In genomic region chr10:52318136-52318810, GRCh38 we compare ENCODE assay signal across 15 cellular contexts. TPM values are rescaled to one million over a fixed set of nuclear protein-coding genes. Genes with fewer than 3 reads are reported as not detected.
DNase-seq lines count a peak whose midpoint lies in the region; ATAC-seq and TF ChIP-seq lines count a peak whose summit lies in the region.
"Had no signal": no experiment of that assay in that cellular context is flagged by ENCODE, and none has a peak within 500 bp of the region (broad histone marks: within the 10 kb centered on the region; RNA-seq: fewer than 3 reads in every experiment).

No MANE protein-coding gene starts in this region.

- no peak for TF ChIP-seq RAD21 in HCT116 (IDR thresholded peaks at IDR 0.05; ENCODE audit: low read depth)

- H2AFZ ChIP-seq in HCT116 (ENCODE audit: low read depth, low read length, poor library complexity, severe bottlenecking) = no peak overlapping the region

- peak overlapping the region; percentile 99 for H3K4me2 ChIP-seq in HCT116 (ENCODE audit: low read length)

- RAD21 ChIA-PET in HCT116 (lab: Charles Lee; ENCODE audit: low non-redundant PET in 1 of 2, low total read pairs in 2 of 2, uncharacterized antibody in 2 of 2, unreplicated experiment in 2 of 2) = no interaction called here

- peak; percentile 96 for TF ChIP-seq POLR2A in HCT116 (IDR thresholded peaks at IDR 0.05; ENCODE audit: borderline replicate concordance, extremely low read depth, insufficient read depth, insufficient read length)

- CTCF ChIA-PET in HCT116 (lab: Charles Lee) = interaction anchor here (1.0 to 1.6 kb wide), 5 partner anchors 11 to 248 kb away, joined by 3 to 6 read pairs (median 3); no protein-coding TSS in a partner anchor

- H3K4me3 ChIP-seq in HCT116 (replicated peaks in 1 of 2; ENCODE audit: low read depth in 1 of 2, low read length in 2 of 2) (peak overlapping the region; percentile 21 to 24), brain microvascular endothelial cell (ENCODE audit: low read depth, low read length) (no peak overlapping the region), right cardiac atrium (ENCODE audit: low read length) (no peak overlapping the region)
- H3K4me3 ChIP-seq: body of pancreas, spleen, transverse colon had no signal

- ATAC-seq in HCT116 = peak; percentile 1; the same call in 1 of the 2 replicates
- ATAC-seq in HG02571 (IDR thresholded peaks at IDR 0.05; ENCODE audit: unreplicated experiment) = no peak
- no peak for ATAC-seq in right cardiac atrium
- ATAC-seq in GM21360 (IDR thresholded peaks at IDR 0.05; ENCODE audit: unreplicated experiment) = no peak
- ATAC-seq: body of pancreas had no signal

- TF ChIP-seq CTCF in 22Rv1 (IDR thresholded peaks at IDR 0.05) (no peak), HCT116 (IDR thresholded peaks at IDR 0.05 in 2 of 3, conservative IDR thresholded peaks at IDR 0.05 in 1 of 3; ENCODE audit: borderline replicate concordance in 1 of 3, insufficient read depth in 1 of 3, low read depth in 2 of 3, low read length in 2 of 3) (no peak), brain microvascular endothelial cell (IDR thresholded peaks at IDR 0.05; ENCODE audit: low read depth, low read length, missing control alignments) (no peak)

- H3K4me1 ChIP-seq in HCT116 (ENCODE audit: control insufficient read depth in 1 of 2, insufficient read depth in 2 of 2, low read length in 2 of 2) = peaks cover 49 to 68% of the 10 kb centered on the region in 2 experiments
- H3K4me1 ChIP-seq in right cardiac atrium (ENCODE audit: control insufficient read depth, insufficient read depth, low read length) = no peaks in the 10 kb centered on the region

- DNase-seq in HCT116 (ENCODE audit: low read depth, low spot score) = no peak
- peak; percentile 52 for DNase-seq in brain microvascular endothelial cell
- peak; percentile 18 to 52 for DNase-seq in lung microvascular endothelial cell (ENCODE audit: low read depth in 2 of 2)
- no peak for DNase-seq in right cardiac atrium
- DNase-seq in cortex of kidney (lab: John Stamatoyannopoulos, UW) = no peak
- DNase-seq: activated CD4-positive, alpha-beta T cell treated with anti-CD3 and anti-CD28 coated beads, Interleukin-2, amount 50 U/mL, for 1 hour; body of pancreas; DND-41; spleen; transverse colon had no signal

- H3K9me3 ChIP-seq in HCT116 (ENCODE audit: control insufficient read depth in 1 of 2, insufficient read depth in 1 of 2, low read depth in 1 of 2, low read length in 2 of 2) = no peaks in the 10 kb centered on the region
- H3K9me3 ChIP-seq in right cardiac atrium (ENCODE audit: control insufficient read depth, low read length) = no peaks in the 10 kb centered on the region
- H3K9me3 ChIP-seq: body of pancreas, spleen, transverse colon had no signal

- H3K9me2 ChIP-seq in HCT116 (ENCODE audit: insufficient read depth) = no peaks in the 10 kb centered on the region

- H3K79me2 ChIP-seq in HCT116 (ENCODE audit: insufficient read depth, low read length) = peaks cover 31% of the 10 kb centered on the region

- H3K27ac ChIP-seq in 22Rv1 (peak overlapping the region; percentile 46), HCT116 (ENCODE audit: low read depth, low read length) (peak overlapping the region; percentile 96), brain microvascular endothelial cell (peak overlapping the region; percentile 89), right cardiac atrium (ENCODE audit: low read length) (no peak overlapping the region)
- H3K27ac ChIP-seq: body of pancreas, spleen, transverse colon had no signal

- in situ Hi-C loops in brain microvascular endothelial cell (cut with HindIII; ENCODE audit: low pct_ligation_motif_present, low sequenced_read_pairs) = loop anchor here (25.0 kb wide), 1 partner anchor 244 kb away; no protein-coding TSS in a partner anchor

- H3K9ac ChIP-seq in HCT116 (ENCODE audit: low read length) = peak overlapping the region; percentile 84

- 63% methylated on average over 5 of the region's 5 CpGs for WGBS in right cardiac atrium

- intact Hi-C loops in HCT116 (cut with micrococcal nuclease) = no loop called here
- intact Hi-C loops in right cardiac atrium (cut with DNase I) = loop anchor here in 2 of 4 donors (10.0 kb wide), 1 partner anchor 337 kb away; no protein-coding TSS in a partner anchor

- no peaks in the 10 kb centered on the region for H3K27me3 ChIP-seq in HCT116 (ENCODE audit: insufficient read depth, low read length)
- no peaks in the 10 kb centered on the region for H3K27me3 ChIP-seq in brain microvascular endothelial cell (replicated peaks)
- H3K27me3 ChIP-seq in right cardiac atrium (ENCODE audit: control insufficient read depth, insufficient read depth) = no peaks in the 10 kb centered on the region

- H3K36me3 ChIP-seq in HCT116 (ENCODE audit: control insufficient read depth in 1 of 2, insufficient read depth in 2 of 2, low read length in 2 of 2) (peaks cover 0 to 21% of the 10 kb centered on the region in 2 experiments; a peak in 2 of 4 replicates), brain microvascular endothelial cell (replicated peaks) (peaks cover 3% of the 10 kb centered on the region)
- H3K36me3 ChIP-seq: spleen, transverse colon had no signal

- BruUV-seq in HCT116 (replicated peaks; lab: Mats Ljungman, UMichigan) = TSS peak; percentile 94

- POLR2A ChIA-PET in HCT116 (lab: Charles Lee) = interaction anchor here (0.8 to 2.5 kb wide), 11 partner anchors 9 to 249 kb away, joined by 3 to 7 read pairs (median 5); no protein-coding TSS in a partner anchor

- H4K20me1 ChIP-seq in HCT116 (ENCODE audit: insufficient read depth) = no peaks in the 10 kb centered on the region; the same call in 1 of the 2 replicates

TF ChIP-seq in HCT116, 20 proteins besides CTCF, POLR2A, EP300 and RAD21:
- TF ChIP-seq EZH2phosphoT487 (IDR thresholded peaks at IDR 0.05; ENCODE audit: borderline replicate concordance) = no peak
- TF ChIP-seq SIN3A (IDR thresholded peaks at IDR 0.05; ENCODE audit: low read depth) = no peak; the same call in 1 of the 2 replicates
- TF ChIP-seq POLR2AphosphoS5 (IDR thresholded peaks at IDR 0.05; ENCODE audit: low read depth, low read length) = peak; percentile 2; the same call in 1 of the 2 replicates
- 0 out of 2 replicates have a peak, but pooled peaks have one; percentile 13 for TF ChIP-seq EGR1 (IDR thresholded peaks at IDR 0.05; ENCODE audit: low read depth)
- TF ChIP-seq JUND (IDR thresholded peaks at IDR 0.05) = 0 out of 2 replicates have a peak, but pooled peaks have one; percentile 43
- peak; percentile 41; the same call in 1 of the 2 replicates for TF ChIP-seq SP1 (IDR thresholded peaks at IDR 0.05; ENCODE audit: low read depth)
- TF ChIP-seq ATF3 (IDR thresholded peaks at IDR 0.05) = no peak
- peak; percentile 35; the same call in 1 of the 2 replicates for TF ChIP-seq FOSL1 (IDR thresholded peaks at IDR 0.05; ENCODE audit: low read depth)

RNA-seq across cellular contexts. Expression of gene DKK1, which starts 4.2 kb away (rescaled TPM):
- total RNA-seq in HCT116 (2021; ENCODE audit: unreplicated experiment) (315 TPM), lung microvascular endothelial cell (13.3 and 15.7 TPM in 2 replicates), right cardiac atrium (not detected)
- polyA plus RNA-seq in HCT116 (2012) = 70.9 and 147 TPM in 2 replicates
- polyA plus RNA-seq in right cardiac atrium = 0.18 TPM
- total RNA-seq: activated T-helper 1 cell treated with anti-CD3 and anti-CD28 coated beads, Interleukin-12 subunit alpha, Interleukin-12 subunit beta, Interleukin-2, Interleukin-4 antibody, amounts not matched to agents 30 ng/mL and 10 ng/mL and 1 ng/mL, durations not matched to agents 14 hours and 24 hours and 36 hours; body of pancreas; T-helper 1 cell treated with Interleukin-12 subunit alpha and Interleukin-12 subunit beta and Interleukin-4 antibody, amounts not matched to agents 30 ng/mL and 1 ng/mL, for 36 hours had no signal

Comparison
In these comparisons a context has a peak if more than half of its experiments do, and no peak if none do; other contexts are left out.
1. DNase-seq: peak in brain microvascular endothelial cell (single experiment) and lung microvascular endothelial cell (2 of 2); none in HCT116 (single experiment), right cardiac atrium (0 of 3) and cortex of kidney (single experiment).
2. H3K4me3 ChIP-seq: peak in HCT116 (2 of 2); none in brain microvascular endothelial cell (single experiment) and right cardiac atrium (single experiment).
3. RNA of gene DKK1, which starts 4.2 kb away (total RNA-seq): 315 TPM in HCT116 (single experiment); 13.3 to 15.7 TPM in lung microvascular endothelial cell and not detected in right cardiac atrium; every median in the first group is over 10 times any median in the second.